In the genomic region with DNA sequence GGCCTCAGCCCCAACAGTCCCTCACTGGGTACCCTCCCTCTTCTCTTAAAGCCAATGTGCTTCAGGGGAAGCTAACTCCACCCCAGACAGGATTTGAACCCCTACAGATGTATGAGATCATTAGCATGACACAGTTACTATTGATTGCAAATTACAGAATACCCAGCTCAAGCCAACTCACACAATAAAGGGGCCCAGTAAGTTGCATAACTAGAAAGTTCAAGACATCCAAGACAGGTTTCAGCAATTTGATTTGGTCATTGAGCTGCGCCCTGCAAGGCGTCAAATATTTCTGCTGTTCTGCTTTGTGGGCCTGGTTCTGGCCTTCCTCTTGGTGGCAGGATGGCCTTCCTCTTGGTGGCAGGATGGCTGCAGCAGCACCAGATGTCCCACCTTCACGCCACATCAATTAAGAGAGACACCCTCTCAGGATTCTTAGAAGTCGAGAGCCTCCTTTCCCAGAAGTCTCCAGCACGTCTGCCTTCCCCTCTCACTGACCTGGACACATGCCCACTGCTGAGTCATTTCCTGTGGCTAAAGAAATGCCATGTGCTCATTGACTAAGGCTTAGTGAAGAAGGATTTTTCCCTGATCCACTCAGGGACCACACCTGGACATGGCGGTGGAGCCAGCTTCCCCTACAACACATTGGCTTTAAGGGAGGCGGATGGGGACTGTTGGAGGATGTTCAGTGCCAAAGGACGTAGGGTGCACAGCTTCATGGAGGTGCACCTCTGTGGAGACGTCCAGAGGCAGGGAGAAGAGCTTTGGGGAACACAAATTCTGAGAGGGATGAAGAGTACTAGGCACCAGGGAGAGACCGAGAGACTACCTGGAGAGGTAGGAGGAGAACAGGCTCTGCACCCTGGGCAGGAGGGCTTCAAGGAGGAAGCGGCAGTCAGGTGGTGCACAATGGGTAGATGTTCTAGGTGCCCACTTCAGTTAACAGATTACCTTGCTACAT, we compare ENCODE assay signal across 10 cellular contexts. TPM values are rescaled to one million over a fixed set of nuclear protein-coding genes. Genes with fewer than 3 reads are reported as not detected.
A peak's percentile ranks its signal among the peaks of the same experiment; 100 is the strongest.
DNase-seq lines count a peak whose midpoint lies in the region; ATAC-seq and TF ChIP-seq lines count a peak whose summit lies in the region.
"Had no signal": no experiment of that assay in that cellular context is flagged by ENCODE, and none has a peak within 500 bp of the region (broad histone marks: within the 10 kb centered on the region; RNA-seq: fewer than 3 reads in every experiment).

No MANE protein-coding gene starts in this region.

- H3K36me3 Mint-ChIP-seq in activated naive CD4-positive, alpha-beta T cell treated with anti-CD3 and anti-CD28 coated beads for 36 hours (ENCODE audit: low read depth), result peaks cover 17% of the 10 kb centered on the region

- TF ChIP-seq CTCF in adrenal gland (IDR thresholded peaks at IDR 0.05) (no peak), upper lobe of right lung (IDR thresholded peaks at IDR 0.05) (no peak)

- H3K36me3 ChIP-seq in adrenal gland (replicated peaks in 1 of 2) (peaks cover 0 to 13% of the 10 kb centered on the region in 2 donors), upper lobe of right lung (peaks cover 36% of the 10 kb centered on the region)

- 74 to 78% (median 76%) methylated on average over 11 of the region's 11 CpGs for WGBS in adrenal gland, 4 donors

- H3K9me3 ChIP-seq in adrenal gland (replicated peaks in 1 of 3) (no peaks in the 10 kb centered on the region), upper lobe of right lung (no peaks in the 10 kb centered on the region)
- H3K9me3 ChIP-seq: BLaER1 had no signal

- intact Hi-C loops in activated naive CD4-positive, alpha-beta T cell treated with anti-CD3 and anti-CD28 coated beads for 36 hours (cut with micrococcal nuclease), result no loop called here
- intact Hi-C loops in adrenal gland (cut with DNase I) (no loop called here), upper lobe of right lung (cut with DNase I) (no loop called here)

- no peaks in the 10 kb centered on the region for H3K27me3 ChIP-seq in adrenal gland
- no peaks in the 10 kb centered on the region for H3K27me3 ChIP-seq in upper lobe of right lung
- H3K27me3 ChIP-seq: BLaER1 had no signal

- H3K4me1 Mint-ChIP-seq in activated naive CD4-positive, alpha-beta T cell treated with anti-CD3 and anti-CD28 coated beads for 36 hours (ENCODE audit: low read depth), result no peaks in the 10 kb centered on the region

- DNase-seq in activated naive CD4-positive, alpha-beta T cell treated with anti-CD3 and anti-CD28 coated beads for 36 hours, result no peak
- no peak for DNase-seq in activated naive CD4-positive, alpha-beta T cell (lab: John Stamatoyannopoulos, UW)
- peak; percentile 71 to 91 (median 87) for DNase-seq in adrenal gland
- peak; percentile 83 for DNase-seq in islet precursor cell
- DNase-seq in upper lobe of right lung, result peak; percentile 70

- ATAC-seq in upper lobe of right lung (peak; percentile 57), HG02885 (IDR thresholded peaks at IDR 0.05; ENCODE audit: poor library complexity, unreplicated experiment) (no peak), HG02588 (IDR thresholded peaks at IDR 0.05; ENCODE audit: unreplicated experiment) (no peak), GM18511 (IDR thresholded peaks at IDR 0.05; ENCODE audit: unreplicated experiment) (no peak)

- peak overlapping the region; percentile 4 for H3K27ac Mint-ChIP-seq in activated naive CD4-positive, alpha-beta T cell treated with anti-CD3 and anti-CD28 coated beads for 36 hours

- H3K4me3 ChIP-seq in adrenal gland (no peak overlapping the region), upper lobe of right lung (no peak overlapping the region)
- H3K4me3 ChIP-seq: BLaER1 had no signal

- H3K27ac ChIP-seq in adrenal gland (peak overlapping the region in 3 of 5 donors; percentile 11 to 54 (median 38)), upper lobe of right lung (no peak overlapping the region)
- H3K27ac ChIP-seq: BLaER1 had no signal

- no peak overlapping the region for H3K4me3 Mint-ChIP-seq in activated naive CD4-positive, alpha-beta T cell treated with anti-CD3 and anti-CD28 coated beads for 36 hours

- H3K9me3 Mint-ChIP-seq in activated naive CD4-positive, alpha-beta T cell treated with anti-CD3 and anti-CD28 coated beads for 36 hours, result no peaks in the 10 kb centered on the region

- H3K4me1 ChIP-seq in adrenal gland (replicated peaks in 1 of 2), result peaks cover 5 to 28% of the 10 kb centered on the region in 2 donors
- peaks cover 29% of the 10 kb centered on the region for H3K4me1 ChIP-seq in upper lobe of right lung
- H3K4me1 ChIP-seq: BLaER1 had no signal

- no peaks in the 10 kb centered on the region for H3K27me3 Mint-ChIP-seq in activated naive CD4-positive, alpha-beta T cell treated with anti-CD3 and anti-CD28 coated beads for 36 hours (ENCODE audit: low read depth)

- no peak for TF ChIP-seq POLR2A in adrenal gland (IDR thresholded peaks at IDR 0.05)

- CTCF ChIA-PET in activated naive CD4-positive, alpha-beta T cell treated with anti-CD3 and anti-CD28 coated beads for 36 hours (lab: Charles Lee), result interaction anchor here (0.5 kb wide), 1 partner anchor 180 kb away, joined by 6 read pairs; no protein-coding TSS in a partner anchor

RNA-seq across cellular contexts. Expression of gene DNASE1L3, which starts 49.1 kb away (rescaled TPM):
- total RNA-seq in activated naive CD4-positive, alpha-beta T cell treated with anti-CD3 and anti-CD28 coated beads for 36 hours, result not detected
- total RNA-seq in adrenal gland (10 to 100 TPM; 42.9 to 83.9 (median 58.4) TPM), upper lobe of right lung (125 TPM)
- 10 to 100 TPM; 29.2 to 57.6 (median 46.3) TPM for polyA plus RNA-seq in adrenal gland
- polyA plus RNA-seq: neural cell had no signal

Comparison
In these comparisons a context has a peak if more than half of its experiments do, and no peak if none do; other contexts are left out.
1. DNase-seq: peak in adrenal gland (7 of 7), islet precursor cell (single experiment) and upper lobe of right lung (single experiment); none in activated naive CD4-positive, alpha-beta T cell treated with anti-CD3 and anti-CD28 coated beads for 36 hours (single experiment) and activated naive CD4-positive, alpha-beta T cell (0 of 4).
2. RNA of gene DNASE1L3, which starts 49.1 kb away (total RNA-seq): 125 TPM in upper lobe of right lung (single experiment) and 42.9 to 83.9 TPM in adrenal gland; not detected in activated naive CD4-positive, alpha-beta T cell treated with anti-CD3 and anti-CD28 coated beads for 36 hours; every median in the first group is over 10 times any median in the second.